ENCODE assay signal across 9 cellular contexts in the genomic region with DNA sequence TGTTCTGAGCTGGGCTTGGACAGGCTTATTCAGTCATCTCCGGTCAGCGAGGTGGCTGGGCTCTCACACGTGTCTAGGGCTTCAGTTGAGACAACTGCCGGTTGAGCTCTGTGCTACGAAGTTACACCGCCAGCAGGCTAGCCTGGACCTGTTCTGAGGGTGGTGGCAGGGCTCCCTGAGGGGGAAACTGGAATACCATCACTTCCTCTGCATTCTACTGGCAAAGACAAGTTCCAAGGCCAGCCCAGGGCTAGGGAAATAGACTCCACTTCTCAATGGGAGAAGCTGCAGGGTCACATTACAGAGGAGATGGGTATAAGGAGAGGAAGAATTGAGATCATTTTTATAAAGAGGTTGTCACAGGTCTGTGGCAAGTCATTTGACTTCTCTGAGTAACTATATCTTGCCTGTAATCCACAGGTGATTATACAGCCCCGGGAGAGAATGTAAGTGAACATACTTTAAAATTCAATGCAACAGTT. TPM values are rescaled to one million over a fixed set of nuclear protein-coding genes. Genes with fewer than 3 reads are reported as not detected.
DNase-seq lines count a peak whose midpoint lies in the region; TF ChIP-seq lines count a peak whose summit lies in the region.
"Had no signal": no experiment of that assay in that cellular context is flagged by ENCODE, and none has a peak within 500 bp of the region (broad histone marks: within the 10 kb centered on the region; RNA-seq: fewer than 3 reads in every experiment).

No MANE protein-coding gene starts in this region.

- H3K27me3 Mint-ChIP-seq in activated T-helper 2 cell treated with anti-CD3 and anti-CD28 coated beads, Interferon-gamma antibody, Interleukin-2, Interleukin-4, amounts not matched to agents 10 μg/mL and 5 μg/mL and 100 μg/mL, durations not matched to agents 14 hours and 24 hours and 36 hours (ENCODE audit: low read depth), result peaks cover 26% of the 10 kb centered on the region

- peak overlapping the region; percentile 68 to 72 for H3K27ac ChIP-seq in breast epithelium
- H3K27ac ChIP-seq in tibial artery, result peak overlapping the region; percentile 15 to 18
- H3K27ac ChIP-seq: SJSA1 had no signal

- H3K27ac Mint-ChIP-seq in activated T-helper 2 cell treated with anti-CD3 and anti-CD28 coated beads, Interferon-gamma antibody, Interleukin-2, Interleukin-4, amounts not matched to agents 10 μg/mL and 5 μg/mL and 100 μg/mL, durations not matched to agents 14 hours and 24 hours and 36 hours, result no peak overlapping the region

- H3K4me3 Mint-ChIP-seq in activated T-helper 2 cell treated with anti-CD3 and anti-CD28 coated beads, Interferon-gamma antibody, Interleukin-2, Interleukin-4, amounts not matched to agents 10 μg/mL and 5 μg/mL and 100 μg/mL, durations not matched to agents 14 hours and 24 hours and 36 hours (ENCODE audit: low read depth), result no peak overlapping the region

- H3K27me3 ChIP-seq in breast epithelium (no peaks in the 10 kb centered on the region), tibial artery (no peaks in the 10 kb centered on the region)
- H3K27me3 ChIP-seq: SJSA1 had no signal

- H3K4me3 ChIP-seq in breast epithelium (no peak overlapping the region), tibial artery (no peak overlapping the region)
- H3K4me3 ChIP-seq: SJSA1 had no signal

- H3K9me3 Mint-ChIP-seq in activated T-helper 2 cell treated with anti-CD3 and anti-CD28 coated beads, Interferon-gamma antibody, Interleukin-2, Interleukin-4, amounts not matched to agents 10 μg/mL and 5 μg/mL and 100 μg/mL, durations not matched to agents 14 hours and 24 hours and 36 hours, result no peaks in the 10 kb centered on the region

- no peaks in the 10 kb centered on the region for H3K9me3 ChIP-seq in breast epithelium
- no peaks in the 10 kb centered on the region for H3K9me3 ChIP-seq in tibial artery
- H3K9me3 ChIP-seq: SJSA1 had no signal

- TF ChIP-seq POLR2A in breast epithelium (IDR thresholded peaks at IDR 0.05), result no peak

- no peaks in the 10 kb centered on the region for H3K4me1 ChIP-seq in breast epithelium
- H3K4me1 ChIP-seq in tibial artery, result peaks cover 0 to 67% (median 33%) of the 10 kb centered on the region in 4 donors

- H3K4me1 Mint-ChIP-seq in activated T-helper 2 cell treated with anti-CD3 and anti-CD28 coated beads, Interferon-gamma antibody, Interleukin-2, Interleukin-4, amounts not matched to agents 10 μg/mL and 5 μg/mL and 100 μg/mL, durations not matched to agents 14 hours and 24 hours and 36 hours (ENCODE audit: low read depth), result no peaks in the 10 kb centered on the region

- no peaks in the 10 kb centered on the region for H3K36me3 Mint-ChIP-seq in activated T-helper 2 cell treated with anti-CD3 and anti-CD28 coated beads, Interferon-gamma antibody, Interleukin-2, Interleukin-4, amounts not matched to agents 10 μg/mL and 5 μg/mL and 100 μg/mL, durations not matched to agents 14 hours and 24 hours and 36 hours (ENCODE audit: low read depth)

- no peaks in the 10 kb centered on the region for H3K36me3 ChIP-seq in breast epithelium
- no peaks in the 10 kb centered on the region for H3K36me3 ChIP-seq in tibial artery

- intact Hi-C loops in breast epithelium (cut with DNase I; ENCODE audit: low total_unique reads), result no loop called here
- intact Hi-C loops in tibial artery (cut with DNase I; ENCODE audit: low total_unique reads), result loop anchor here (5.0 kb wide), 1 partner anchor 125 kb away; no protein-coding TSS in a partner anchor
- intact Hi-C loops in activated T-helper 2 cell treated with anti-CD3 and anti-CD28 coated beads, Interferon-gamma antibody, Interleukin-2, Interleukin-4, amounts not matched to agents 10 μg/mL and 5 μg/mL and 100 μg/mL, durations not matched to agents 14 hours and 24 hours and 36 hours (cut with micrococcal nuclease), result loop anchor here (5.0 kb wide), 2 partner anchors 105 to 460 kb away; a partner anchor contains a TSS

- DNase-seq in NCI-H2107 treated with DMSO at 0.1 percent for 48 hours (lab: John Stamatoyannopoulos, UW; ENCODE audit: unreplicated experiment), result peak; percentile 74
- DNase-seq in breast epithelium (ENCODE audit: low spot score in 2 of 2), result peak in 1 of 2 donors; percentile 87
- DNase-seq in left kidney (ENCODE audit: low read depth, low spot score), result peak; percentile 48
- DNase-seq in tibial artery, result no peak
- no peak for DNase-seq in activated T-helper 2 cell treated with anti-CD3 and anti-CD28 coated beads, Interferon-gamma antibody, Interleukin-2, Interleukin-4, amounts not matched to agents 10 μg/mL and 5 μg/mL and 100 μg/mL, durations not matched to agents 14 hours and 24 hours and 36 hours (ENCODE audit: low spot score)
- no peak for DNase-seq in NAMALWA (ENCODE audit: low spot score)
- DNase-seq in NCI-H1092 treated with DMSO at 0.1 percent for 48 hours (lab: John Stamatoyannopoulos, UW), result no peak
- DNase-seq: stimulated activated naive CD8-positive, alpha-beta T cell treated with anti-CD3 and anti-CD28 coated beads, Interleukin-15, Interleukin-2, amounts not matched to agents 100 U/mL and 50 U/mL, for 24 hours had no signal

- TF ChIP-seq CTCF in breast epithelium (IDR thresholded peaks at IDR 0.05), result no peak
- TF ChIP-seq CTCF in tibial artery (IDR thresholded peaks at IDR 0.05), result no peak

RNA-seq across cellular contexts. Expression of a gene that starts 42.2 kb away (rescaled TPM):
- total RNA-seq in breast epithelium, result 10 to 100 TPM in 1 of 3 donors, 1 to 10 TPM in 2; 1.6 to 14.2 (median 8.8) TPM
- 0.21 and 0.23 TPM in 2 replicates for total RNA-seq in activated T-helper 2 cell treated with anti-CD3 and anti-CD28 coated beads, Interferon-gamma antibody, Interleukin-2, Interleukin-4, amounts not matched to agents 10 μg/mL and 5 μg/mL and 100 μg/mL, durations not matched to agents 14 hours and 24 hours and 36 hours

Comparison
In these comparisons a context has a peak if more than half of its experiments do, and no peak if none do; other contexts are left out.
1. DNase-seq: peak in NCI-H2107 treated with DMSO at 0.1 percent for 48 hours (single experiment) and left kidney (single experiment); none in tibial artery (0 of 2), activated T-helper 2 cell treated with anti-CD3 and anti-CD28 coated beads, Interferon-gamma antibody, Interleukin-2, Interleukin-4, amounts not matched to agents 10 μg/mL and 5 μg/mL and 100 μg/mL, durations not matched to agents 14 hours and 24 hours and 36 hours (single experiment), NAMALWA (single experiment) and NCI-H1092 treated with DMSO at 0.1 percent for 48 hours (single experiment).